In genomic region chr9:14554866-14555265, GRCh38 we compare ENCODE assay signal across 1 cellular context.
TF ChIP-seq lines count a peak whose summit lies in the region.

No MANE protein-coding gene starts in this region.

TF ChIP-seq in endothelial cell of umbilical vein, 7 proteins besides CTCF, POLR2A, EP300 and RAD21:
- TF ChIP-seq JUN (IDR thresholded peaks at IDR 0.05; ENCODE audit: borderline replicate concordance, insufficient read depth, insufficient read length, low read depth) (no peak), GATA2 (IDR thresholded peaks at IDR 0.05; ENCODE audit: insufficient read depth, insufficient read length, low read depth, low read length) (peak; percentile 62)
